ENCODE assay signal across 6 cellular contexts in genomic region chr1:1325288-1326074, GRCh38. TPM values are rescaled to one million over a fixed set of nuclear protein-coding genes. Genes with fewer than 3 reads are reported as not detected.
DNase-seq lines count a peak whose midpoint lies in the region; ATAC-seq and TF ChIP-seq lines count a peak whose summit lies in the region.

No MANE protein-coding gene starts in this region.

- no peak for ATAC-seq in stimulated activated naive B cell treated with anti-CD40 and anti-IgM and Interleukin-4, amounts not matched to agents 10 μg/mL and 1 μg/mL and 100 μg/mL, for 72 hours (replicated peaks)
- no peak for ATAC-seq in HG03442 (IDR thresholded peaks at IDR 0.05; ENCODE audit: unreplicated experiment)

- WGBS in esophagus, 2 donors, result 31 to 35% methylated on average over 16 of the region's 16 CpGs

- H3K4me2 ChIP-seq in OCI-LY7 (ENCODE audit: low read length), result peak overlapping the region; percentile 95

- no peak overlapping the region for H2AFZ ChIP-seq in OCI-LY7 (ENCODE audit: low read length)

- H3K36me3 Mint-ChIP-seq in stimulated activated naive B cell treated with anti-CD40 and anti-IgM and Interleukin-4, amounts not matched to agents 10 μg/mL and 1 μg/mL and 100 μg/mL, for 72 hours, result peaks cover 4 to 23% of the 10 kb centered on the region in 2 donors

- POLR2A ChIA-PET in OCI-LY7 (lab: Charles Lee), result no interaction called here

- H3K4me1 ChIP-seq in OCI-LY7 (ENCODE audit: insufficient read depth, low read length, poor library complexity, severe bottlenecking) (peaks cover 25% of the 10 kb centered on the region), esophagus (ENCODE audit: control insufficient read depth in 2 of 2, insufficient read depth in 2 of 2, low read length in 1 of 2) (peaks cover 8 to 29% of the 10 kb centered on the region in 2 donors)

- peaks cover 3% of the 10 kb centered on the region; the same call in 1 of the 2 replicates for H4K20me1 ChIP-seq in OCI-LY7 (ENCODE audit: insufficient read depth, low read length)

- H3K4me1 Mint-ChIP-seq in stimulated activated naive B cell treated with anti-CD40 and anti-IgM and Interleukin-4, amounts not matched to agents 10 μg/mL and 1 μg/mL and 100 μg/mL, for 72 hours, result peaks cover 26 to 46% of the 10 kb centered on the region in 2 donors

- H3K27me3 ChIP-seq in esophagus (ENCODE audit: control insufficient read depth in 1 of 2, insufficient read depth in 2 of 2, low read length in 2 of 2), result no peaks in the 10 kb centered on the region

- peaks cover 42% of the 10 kb centered on the region; the same call in 1 of the 2 replicates for H3K36me3 ChIP-seq in OCI-LY7 (ENCODE audit: insufficient read depth, low read length)
- H3K36me3 ChIP-seq in esophagus (ENCODE audit: control insufficient read depth in 2 of 2, insufficient read depth in 2 of 2, low read length in 1 of 2), result peaks cover 3 to 30% of the 10 kb centered on the region in 2 donors

- no peaks in the 10 kb centered on the region for H3K9me2 ChIP-seq in OCI-LY7 (ENCODE audit: insufficient read depth, low read length)

- H3K27ac Mint-ChIP-seq in stimulated activated naive B cell treated with anti-CD40 and anti-IgM and Interleukin-4, amounts not matched to agents 10 μg/mL and 1 μg/mL and 100 μg/mL, for 72 hours, result peak overlapping the region; percentile 75

- H3K4me3 ChIP-seq in OCI-LY7 (ENCODE audit: low read depth, low read length, poor library complexity, severe bottlenecking) (peak overlapping the region; percentile 84), esophagus (ENCODE audit: low read depth in 1 of 2, low read length in 2 of 2) (peak overlapping the region; percentile 80 to 84)

- no peaks in the 10 kb centered on the region for H3K27me3 Mint-ChIP-seq in stimulated activated naive B cell treated with anti-CD40 and anti-IgM and Interleukin-4, amounts not matched to agents 10 μg/mL and 1 μg/mL and 100 μg/mL, for 72 hours

- H3K27ac ChIP-seq in OCI-LY7 (ENCODE audit: low read depth, low read length, poor library complexity, severe bottlenecking), result peak overlapping the region; percentile 36
- H3K27ac ChIP-seq in esophagus (ENCODE audit: low read depth in 2 of 2, low read length in 1 of 2), result peak overlapping the region; percentile 83 to 95

- no TSS peak for BruUV-seq in OCI-LY7 (replicated peaks; lab: Mats Ljungman, UMichigan)

- TF ChIP-seq CTCF in OCI-LY7 (conservative IDR thresholded peaks at IDR 0.05; ENCODE audit: low read length), result no peak

- H3K4me3 Mint-ChIP-seq in stimulated activated naive B cell treated with anti-CD40 and anti-IgM and Interleukin-4, amounts not matched to agents 10 μg/mL and 1 μg/mL and 100 μg/mL, for 72 hours, result peak overlapping the region; percentile 77 to 92

- CTCF ChIA-PET in OCI-LY7 (lab: Charles Lee; ENCODE audit: unreplicated experiment), result no interaction called here

- H3K9me3 Mint-ChIP-seq in stimulated activated naive B cell treated with anti-CD40 and anti-IgM and Interleukin-4, amounts not matched to agents 10 μg/mL and 1 μg/mL and 100 μg/mL, for 72 hours, result no peaks in the 10 kb centered on the region

- intact Hi-C loops in OCI-LY7 (cut with micrococcal nuclease; ENCODE audit: unreplicated experiment), result loop anchor here (2.0 kb wide), 2 partner anchors 17 to 49 kb away; partner anchors contain the start of genes AURKAIP1 and PUSL1
- intact Hi-C loops in posterior vena cava (cut with DNase I), result no loop called here

- DNase-seq in OCI-LY7 (ENCODE audit: low spot score), result peak; percentile 27
- DNase-seq in stimulated activated naive B cell treated with anti-CD40 and anti-IgM and Interleukin-4, amounts not matched to agents 10 μg/mL and 1 μg/mL and 100 μg/mL, for 72 hours, result no peak
- DNase-seq in posterior vena cava (ENCODE audit: low spot score), result no peak
- DNase-seq in NCI-H510A treated with DMSO at 0.1 percent for 48 hours (lab: John Stamatoyannopoulos, UW), result no peak

- peaks cover 40% of the 10 kb centered on the region for H3K79me2 ChIP-seq in OCI-LY7 (ENCODE audit: insufficient read depth, low read depth, low read length)

- H3K9me3 ChIP-seq in OCI-LY7 (ENCODE audit: low read length), result no peaks in the 10 kb centered on the region
- H3K9me3 ChIP-seq in esophagus (ENCODE audit: control insufficient read depth in 2 of 2, insufficient read depth in 1 of 2, low read depth in 1 of 2, low read length in 1 of 2), result peaks cover 0 to 5% of the 10 kb centered on the region in 2 donors

RNA-seq across cellular contexts. Expression of gene CPTP, which starts 0.9 kb away (rescaled TPM):
- total RNA-seq in OCI-LY7 (2014; rRNA removed; shearing (Covaris generic)), result 16.6 and 18.5 TPM in 2 replicates
- total RNA-seq in OCI-LY7 (2022) (20.3 and 20.6 TPM in 2 replicates), posterior vena cava (10 to 100 TPM; 11.6 to 14.1 TPM)
- 10 to 100 TPM; 38.3 to 73.1 TPM for polyA plus RNA-seq in esophagus

RNA-seq across cellular contexts. Expression of gene INTS11, which starts 1.0 kb away (rescaled TPM):
- 128 and 142 TPM in 2 replicates for total RNA-seq in OCI-LY7 (2014; rRNA removed; shearing (Covaris generic))
- total RNA-seq in OCI-LY7 (2022) (146 and 162 TPM in 2 replicates), posterior vena cava (10 to 100 TPM; 61.8 to 65.6 TPM)
- 100 to 1,000 TPM in 1 of 2 donors, 10 to 100 TPM in 1; 74.1 to 127 TPM for polyA plus RNA-seq in esophagus

RNA-seq across cellular contexts. Expression of gene TAS1R3, which starts 5.6 kb away (rescaled TPM):
- total RNA-seq in OCI-LY7 (2014; rRNA removed; shearing (Covaris generic)), result 0.41 and 1.1 TPM in 2 replicates
- total RNA-seq in OCI-LY7 (2022), result 0.99 and 1.2 TPM in 2 replicates
- 1 to 10 TPM in 1 of 2 donors, under 1 TPM in 1; 0.28 to 1.9 TPM for polyA plus RNA-seq in esophagus
- total RNA-seq in posterior vena cava, result under 1 TPM in 1 of 2 donors, not detected in 1; 0.09 TPM

RNA-seq across cellular contexts. Expression of gene PUSL1, which starts 17.1 kb away (rescaled TPM):
- total RNA-seq in OCI-LY7 (2014; rRNA removed; shearing (Covaris generic)), result 41.8 and 57.1 TPM in 2 replicates
- total RNA-seq in OCI-LY7 (2022), result 31.3 and 32.2 TPM in 2 replicates
- 10 to 100 TPM; 24.4 to 24.8 TPM for polyA plus RNA-seq in esophagus
- 10 to 100 TPM in 1 of 2 donors, 1 to 10 TPM in 1; 8.3 to 10.5 TPM for total RNA-seq in posterior vena cava

RNA-seq across cellular contexts. Expression of gene ACAP3, which starts 17.8 kb away (rescaled TPM):
- total RNA-seq in OCI-LY7 (2014; rRNA removed; shearing (Covaris generic)), result 26.3 and 26.8 TPM in 2 replicates
- total RNA-seq in OCI-LY7 (2022) (47.6 and 47.7 TPM in 2 replicates), posterior vena cava (10 to 100 TPM; 40.9 to 50.9 TPM)
- polyA plus RNA-seq in esophagus, result 100 to 1,000 TPM in 1 of 2 donors, 10 to 100 TPM in 1; 47.7 to 120 TPM
